In genomic region chr14:22386924-22387775, GRCh38 we compare ENCODE assay signal across 8 cellular contexts.
A peak's percentile ranks its signal among the peaks of the same experiment; 100 is the strongest.
DNase-seq lines count a peak whose midpoint lies in the region; ATAC-seq and TF ChIP-seq lines count a peak whose summit lies in the region.

No MANE protein-coding gene starts in this region.

- intact Hi-C loops in IMR-90 (cut with micrococcal nuclease): loop anchor here (1.0 to 10.0 kb wide), 7 partner anchors 86 to 595 kb away; partner anchors contain the start of gene AJUBA
- intact Hi-C loops in transverse colon (cut with DNase I; ENCODE audit: low total_unique reads): loop anchor here (5.0 to 10.0 kb wide), 2 partner anchors 72 to 85 kb away; no protein-coding TSS in a partner anchor

- peak; percentile 83 for ATAC-seq in IMR-90 (ENCODE audit: low read depth)
- no peak for ATAC-seq in GM21576 (IDR thresholded peaks at IDR 0.05; ENCODE audit: unreplicated experiment)
- ATAC-seq in HG03457 (IDR thresholded peaks at IDR 0.05; ENCODE audit: unreplicated experiment): no peak

- TF ChIP-seq EP300 in transverse colon (IDR thresholded peaks at IDR 0.05; ENCODE audit: low read depth): no peak

- no peak overlapping the region for H3K27ac ChIP-seq in IMR-90 (ENCODE audit: insufficient read depth, low read length)
- H3K27ac ChIP-seq in coronary artery: no peak overlapping the region
- no peak overlapping the region for H3K27ac ChIP-seq in liver (ENCODE audit: low read depth in 1 of 2, low read length in 2 of 2)
- no peak overlapping the region for H3K27ac ChIP-seq in transverse colon

- H4K20me1 ChIP-seq in IMR-90 (ENCODE audit: insufficient read depth, low read length): no peaks in the 10 kb centered on the region

- H3K79me1 ChIP-seq in IMR-90 (ENCODE audit: low read depth in 1 of 2, low read length in 2 of 2): no peaks in the 10 kb centered on the region

- no peak overlapping the region for H2AK5ac ChIP-seq in IMR-90 (ENCODE audit: low read depth, low read length)

- dilution Hi-C loops in IMR-90 (cut with HindIII; ENCODE audit: low sequenced_read_pairs, unreplicated experiment): no loop called here

- H3K14ac ChIP-seq in IMR-90 (replicated peaks; ENCODE audit: low read depth, low read length): no peak overlapping the region

- TF ChIP-seq RAD21 in IMR-90 (IDR thresholded peaks at IDR 0.05; ENCODE audit: low read length) (peak; percentile 88), liver (IDR thresholded peaks at IDR 0.05) (peak; percentile 87 to 94)

- H3K4me3 ChIP-seq in IMR-90 (ENCODE audit: insufficient read depth, low read depth, low read length) (no peak overlapping the region), coronary artery (peak overlapping the region; percentile 20), liver (ENCODE audit: low read depth in 1 of 3, low read length in 3 of 3) (no peak overlapping the region), transverse colon (no peak overlapping the region)

- no peak overlapping the region for H2BK15ac ChIP-seq in IMR-90 (ENCODE audit: low read depth, low read length)

- peak overlapping the region; percentile 82 for H2AFZ ChIP-seq in IMR-90 (replicated peaks; ENCODE audit: low read length, poor library complexity)

- WGBS in IMR-90 (ENCODE audit: extremely low coverage in 2 of 2, insufficient read length in 1 of 2), 2 experiments: 72% methylated on average over 9 of the region's 22 CpGs; no CpG with 5 or more reads in 1 of the 2 experiments
- WGBS in liver: 47% methylated on average over 22 of the region's 22 CpGs
- WGBS in transverse colon (ENCODE audit: low coverage in 1 of 2), 2 donors: 54 to 60% methylated on average over 1 to 22 of the region's 22 CpGs

- H3K9ac ChIP-seq in IMR-90 (ENCODE audit: low read depth, low read length): no peak overlapping the region
- no peak overlapping the region for H3K9ac ChIP-seq in liver (ENCODE audit: low read depth in 1 of 2, low read length in 2 of 2)

- H3K9me3 ChIP-seq in IMR-90 (ENCODE audit: control insufficient read depth, insufficient read depth, low read length) (no peaks in the 10 kb centered on the region), liver (ENCODE audit: control insufficient read depth in 4 of 4, low read length in 3 of 4) (no peaks in the 10 kb centered on the region), transverse colon (no peaks in the 10 kb centered on the region)

- peak overlapping the region; percentile 81 for H2AK9ac ChIP-seq in IMR-90 (replicated peaks; ENCODE audit: low read depth, low read length, poor library complexity)

- no peaks in the 10 kb centered on the region for H3K9me1 ChIP-seq in IMR-90 (ENCODE audit: insufficient read depth, low read length)

- no peak overlapping the region for H2BK20ac ChIP-seq in IMR-90 (ENCODE audit: low read depth, low read length)

- no peak overlapping the region; a peak in 1 of 4 replicates for H4K8ac ChIP-seq in IMR-90 (ENCODE audit: low read depth in 2 of 2, low read length in 2 of 2)

- CTCF ChIA-PET in IMR-90 (lab: Yijun Ruan, JAX): interaction anchor here (0.7 kb wide), 2 partner anchors 67 to 169 kb away, joined by 3 read pairs; no protein-coding TSS in a partner anchor

- POLR2A ChIA-PET in IMR-90 (lab: Charles Lee; ENCODE audit: unreplicated experiment): no interaction called here

- TF ChIP-seq CTCF in IMR-90 (conservative IDR thresholded peaks at IDR 0.05; ENCODE audit: low read depth, low read length): peak; percentile 85
- TF ChIP-seq CTCF in coronary artery (IDR thresholded peaks at IDR 0.05): peak; percentile 66
- peak; percentile 82 for TF ChIP-seq CTCF in liver (IDR thresholded peaks at IDR 0.05; ENCODE audit: low read depth, low read length, missing input control)
- TF ChIP-seq CTCF in transverse colon (IDR thresholded peaks at IDR 0.05): peak; percentile 72 to 87 (median 78)

- H4K5ac ChIP-seq in IMR-90 (ENCODE audit: low read depth, low read length): no peak overlapping the region

- no peak overlapping the region for H3K4ac ChIP-seq in IMR-90 (ENCODE audit: low read depth, low read length)

- no peak overlapping the region; the same call in 1 of the 2 replicates for H3K4me2 ChIP-seq in IMR-90 (ENCODE audit: low read depth, low read length)

- no peak overlapping the region for H2BK120ac ChIP-seq in IMR-90 (ENCODE audit: low read depth, low read length)

- no peak overlapping the region for H3K18ac ChIP-seq in IMR-90 (ENCODE audit: low read depth, low read length)

- in situ Hi-C loops in IMR-90 (cut with MboI; ENCODE audit: low sequenced_read_pairs) (loop anchor here (25.0 kb wide), 1 partner anchor 475 kb away; the partner anchor contains the start of gene LRP10), transverse colon (cut with MboI; ENCODE audit: low pct_ligation_motif_present in 1 of 4, low pct_unique_long_range_greater_than_20kb in 1 of 4, low sequenced_read_pairs in 3 of 4) (loop anchor here in 2 of 4 donors (10.0 to 25.0 kb wide), 2 partner anchors 88 to 175 kb away; no protein-coding TSS in a partner anchor)

- H3K56ac ChIP-seq in IMR-90 (ENCODE audit: extremely low read depth, insufficient read depth, low read length): no peak overlapping the region

- TF ChIP-seq POLR2A in IMR-90 (IDR thresholded peaks at IDR 0.05; ENCODE audit: low read depth, low read length) (no peak), transverse colon (IDR thresholded peaks at IDR 0.05) (no peak)

- DNase-seq in DMS53 (lab: John Stamatoyannopoulos, UW): peak; percentile 66
- DNase-seq in IMR-90: peak; percentile 72
- peak; percentile 82 for DNase-seq in OCI-M1 (lab: John Stamatoyannopoulos, UW)
- no peak for DNase-seq in coronary artery (ENCODE audit: low spot score)
- peak; percentile 67 for DNase-seq in transverse colon

- no peaks in the 10 kb centered on the region; the same call in 1 of the 2 replicates for H3K4me1 ChIP-seq in IMR-90 (ENCODE audit: control insufficient read depth, insufficient read depth, low read length)
- H3K4me1 ChIP-seq in liver (ENCODE audit: control insufficient read depth in 4 of 4, insufficient read depth in 4 of 4, low read length in 3 of 4): no peaks in the 10 kb centered on the region
- H3K4me1 ChIP-seq in transverse colon: peaks cover 0 to 17% (median 5%) of the 10 kb centered on the region in 4 donors

- no peaks in the 10 kb centered on the region for H3K36me3 ChIP-seq in IMR-90 (ENCODE audit: control insufficient read depth, insufficient read depth, low read length)
- H3K36me3 ChIP-seq in liver (ENCODE audit: control insufficient read depth in 4 of 4, insufficient read depth in 3 of 4, low read depth in 1 of 4, low read length in 3 of 4): no peaks in the 10 kb centered on the region
- no peaks in the 10 kb centered on the region for H3K36me3 ChIP-seq in transverse colon

- no peak overlapping the region for H3K23ac ChIP-seq in IMR-90 (ENCODE audit: low read depth, low read length)

- H2BK5ac ChIP-seq in IMR-90 (ENCODE audit: low read depth, low read length, poor library complexity, severe bottlenecking): no peak overlapping the region

- H4K91ac ChIP-seq in IMR-90 (ENCODE audit: insufficient read depth, low read depth, low read length): no peak overlapping the region

- BruUV-seq in IMR-90 (replicated peaks; lab: Mats Ljungman, UMichigan): no TSS peak

- H3K27me3 ChIP-seq in IMR-90 (ENCODE audit: control insufficient read depth, insufficient read depth, low read length) (peaks cover 8% of the 10 kb centered on the region), liver (ENCODE audit: control insufficient read depth in 4 of 4, insufficient read depth in 4 of 4, low read length in 3 of 4) (peaks cover 0 to 8% (median 3%) of the 10 kb centered on the region in 4 donors), transverse colon (peaks cover 5% of the 10 kb centered on the region)

TF ChIP-seq in IMR-90, 13 proteins besides CTCF, POLR2A, EP300 and RAD21 (continues in another document):
- no peak for TF ChIP-seq MAZ (IDR thresholded peaks at IDR 0.05; ENCODE audit: borderline replicate concordance, low read depth, low read length)
- TF ChIP-seq CEBPB (IDR thresholded peaks at IDR 0.05; ENCODE audit: low read depth, low read length): no peak
- no peak for TF ChIP-seq MXI1 (IDR thresholded peaks at IDR 0.05; ENCODE audit: borderline replicate concordance, low read depth, low read length)
- TF ChIP-seq CHD1 (IDR thresholded peaks at IDR 0.05; ENCODE audit: low read depth, low read length): no peak
- TF ChIP-seq RCOR1 (IDR thresholded peaks at IDR 0.05; ENCODE audit: insufficient replicate concordance, low read length): no peak
- no peak for TF ChIP-seq FOS (IDR thresholded peaks at IDR 0.05; ENCODE audit: low read depth, low read length)
- TF ChIP-seq USF2 (IDR thresholded peaks at IDR 0.05; ENCODE audit: low read depth, low read length): no peak
- no peak for TF ChIP-seq MAFK (IDR thresholded peaks at IDR 0.05; ENCODE audit: low read depth, low read length)
- no peak for TF ChIP-seq RFX5 (IDR thresholded peaks at IDR 0.05; ENCODE audit: low read depth, low read length)

TF ChIP-seq in liver, 16 proteins besides CTCF, POLR2A, EP300 and RAD21 (continues in another document):
- TF ChIP-seq JUND (IDR thresholded peaks at IDR 0.05) (no peak), YY1 (IDR thresholded peaks at IDR 0.05) (no peak), SP1 (IDR thresholded peaks at IDR 0.05) (no peak), HNF4G (IDR thresholded peaks at IDR 0.05) (no peak), REST (IDR thresholded peaks at IDR 0.05) (no peak), GABPA (IDR thresholded peaks at IDR 0.05 in 1 of 2, conservative IDR thresholded peaks at IDR 0.05 in 1 of 2) (no peak), NR2F2 (IDR thresholded peaks at IDR 0.05) (no peak)
